In genomic region chr5:168056499-168057182, GRCh38 we compare ENCODE assay signal across 8 cellular contexts.
"Had no signal": no experiment of that assay in that cellular context is flagged by ENCODE, and none has a peak within 500 bp of the region (broad histone marks: within the 10 kb centered on the region; RNA-seq: fewer than 3 reads in every experiment).

No MANE protein-coding gene starts in this region.

- H3K4me2 ChIP-seq: GM23338 had no signal

- H3K27ac ChIP-seq: HL-60 had no signal

- H3K4me1 Mint-ChIP-seq: GM23338, H9, IgD-negative memory B cell had no signal

- FAIRE-seq: H1, H54, HepG2 had no signal

- H3K4me3 ChIP-seq: GM23338 had no signal

- H3K27ac Mint-ChIP-seq: GM23338, H9, IgD-negative memory B cell had no signal

- H3K36me3 Mint-ChIP-seq: IgD-negative memory B cell had no signal

- H3K27me3 Mint-ChIP-seq: IgD-negative memory B cell had no signal

- ATAC-seq: GM23338, HepG2 had no signal

- H3K4me3 Mint-ChIP-seq: GM23338, H9, IgD-negative memory B cell had no signal

- DNase-seq: H9, HCEC 1CT had no signal

- H2AFZ ChIP-seq: GM23338 had no signal
